Comparison of ENCODE assay signal across 15 cellular contexts in genomic region chr10:3136763-3137611, GRCh38. TPM values are rescaled to one million over a fixed set of nuclear protein-coding genes. Genes with fewer than 3 reads are reported as not detected.
A peak's percentile ranks its signal among the peaks of the same experiment; 100 is the strongest.
DNase-seq lines count a peak whose midpoint lies in the region; ATAC-seq and TF ChIP-seq lines count a peak whose summit lies in the region.
"Had no signal": no experiment of that assay in that cellular context is flagged by ENCODE, and none has a peak within 500 bp of the region (broad histone marks: within the 10 kb centered on the region; RNA-seq: fewer than 3 reads in every experiment).

No MANE protein-coding gene starts in this region.

- H3K4me3 ChIP-seq in vagina, result no peak overlapping the region
- H3K4me3 ChIP-seq: hepatocyte, thyroid gland had no signal

- H3K27ac Mint-ChIP-seq in natural killer cell treated with Interleukin-12 subunit alpha and Interleukin-12 subunit beta and Interleukin-15 and Interleukin-18, amount 100 ng/mL, for 72 hours, result no peak overlapping the region
- H3K27ac Mint-ChIP-seq: T-helper 2 cell treated with Interferon-gamma antibody and Interleukin-4, amounts not matched to agents 5 μg/mL and 100 μg/mL, for 36 hours had no signal

- H3K27ac ChIP-seq in vagina, result peak overlapping the region; percentile 59
- H3K27ac ChIP-seq: hepatocyte, thyroid gland had no signal

- H3K27me3 Mint-ChIP-seq in natural killer cell treated with Interleukin-12 subunit alpha and Interleukin-12 subunit beta and Interleukin-15 and Interleukin-18, amount 100 ng/mL, for 72 hours, result no peaks in the 10 kb centered on the region

- no peaks in the 10 kb centered on the region for H3K9me3 ChIP-seq in vagina
- H3K9me3 ChIP-seq: thyroid gland had no signal

- H3K27me3 ChIP-seq in vagina, result no peaks in the 10 kb centered on the region
- H3K27me3 ChIP-seq: hepatocyte, thyroid gland had no signal

- H3K36me3 ChIP-seq in vagina, result peaks cover 0 to 94% of the 10 kb centered on the region in 2 donors

- peaks cover 21% of the 10 kb centered on the region for H3K36me3 Mint-ChIP-seq in natural killer cell treated with Interleukin-12 subunit alpha and Interleukin-12 subunit beta and Interleukin-15 and Interleukin-18, amount 100 ng/mL, for 72 hours

- no peaks in the 10 kb centered on the region for H3K4me1 Mint-ChIP-seq in natural killer cell treated with Interleukin-12 subunit alpha and Interleukin-12 subunit beta and Interleukin-15 and Interleukin-18, amount 100 ng/mL, for 72 hours (ENCODE audit: low read depth in 2 of 2)

- TF ChIP-seq CTCF in omental fat pad (IDR thresholded peaks at IDR 0.05) (no peak), vagina (IDR thresholded peaks at IDR 0.05) (no peak)

- peak; percentile 42 for ATAC-seq in omental fat pad (ENCODE audit: low FRiP score)
- no peak for ATAC-seq in natural killer cell treated with Interleukin-12 subunit alpha and Interleukin-12 subunit beta and Interleukin-15 and Interleukin-18, amount 100 ng/mL, for 72 hours
- no peak for ATAC-seq in GM18861 (IDR thresholded peaks at IDR 0.05; ENCODE audit: unreplicated experiment)

- H3K4me3 Mint-ChIP-seq in natural killer cell treated with Interleukin-12 subunit alpha and Interleukin-12 subunit beta and Interleukin-15 and Interleukin-18, amount 100 ng/mL, for 72 hours, result no peak overlapping the region
- H3K4me3 Mint-ChIP-seq: nephron; T-helper 2 cell treated with Interferon-gamma antibody and Interleukin-4, amounts not matched to agents 5 μg/mL and 100 μg/mL, for 36 hours had no signal

- TF ChIP-seq POLR2A in vagina (IDR thresholded peaks at IDR 0.05), result no peak

- peak; percentile 60 for DNase-seq in activated effector memory CD4-positive, alpha-beta T cell treated with anti-CD3 and anti-CD28 coated beads, Interleukin-2, amount 50 U/mL, for 16 hours
- no peak for DNase-seq in activated effector memory CD4-positive, alpha-beta T cell treated with Interleukin-2 at 50 U/mL for 16 hours
- DNase-seq in globus pallidus (ENCODE audit: low spot score), result peak; percentile 48
- no peak for DNase-seq in omental fat pad (ENCODE audit: low spot score)
- DNase-seq in vagina (ENCODE audit: extremely low spot score in 2 of 2), result peak in 1 of 2 donors; percentile 96
- DNase-seq in natural killer cell treated with Interleukin-12 subunit alpha and Interleukin-12 subunit beta and Interleukin-15 and Interleukin-18, amount 100 ng/mL, for 72 hours (ENCODE audit: low spot score), result no peak
- DNase-seq in GOT3 (lab: John Stamatoyannopoulos, UW), result no peak
- DNase-seq: cerebellar nuclear complex; NCI-H2081; stimulated activated CD4-positive, alpha-beta T cell treated with anti-CD3 and anti-CD28 coated beads, Interleukin-4, amount 100 ng/mL, for 24 hours; thyroid gland had no signal

- intact Hi-C loops in vagina (cut with DNase I), result no loop called here

- no peaks in the 10 kb centered on the region for H3K9me3 Mint-ChIP-seq in natural killer cell treated with Interleukin-12 subunit alpha and Interleukin-12 subunit beta and Interleukin-15 and Interleukin-18, amount 100 ng/mL, for 72 hours
- H3K9me3 Mint-ChIP-seq: nephron; T-helper 2 cell treated with Interferon-gamma antibody and Interleukin-4, amounts not matched to agents 5 μg/mL and 100 μg/mL, for 36 hours had no signal

- no peaks in the 10 kb centered on the region for H3K4me1 ChIP-seq in vagina
- H3K4me1 ChIP-seq: thyroid gland had no signal

RNA-seq across cellular contexts. Expression of gene PITRM1, which starts 35.6 kb away (rescaled TPM):
- total RNA-seq in omental fat pad (100 to 1,000 TPM in 1 of 4 donors, 10 to 100 TPM in 3; 67.6 to 107 (median 74.0) TPM), vagina (58.9 TPM)
- 10 to 100 TPM; 70.4 to 99.9 TPM for total RNA-seq in natural killer cell treated with Interleukin-12 subunit alpha and Interleukin-12 subunit beta and Interleukin-15 and Interleukin-18, amount 100 ng/mL, for 72 hours

Comparison
In these comparisons a context has a peak if more than half of its experiments do, and no peak if none do; other contexts are left out.
1. DNase-seq: peak in activated effector memory CD4-positive, alpha-beta T cell treated with anti-CD3 and anti-CD28 coated beads, Interleukin-2, amount 50 U/mL, for 16 hours (single experiment) and globus pallidus (single experiment); none in activated effector memory CD4-positive, alpha-beta T cell treated with Interleukin-2 at 50 U/mL for 16 hours (single experiment), omental fat pad (single experiment), natural killer cell treated with Interleukin-12 subunit alpha and Interleukin-12 subunit beta and Interleukin-15 and Interleukin-18, amount 100 ng/mL, for 72 hours (single experiment) and GOT3 (single experiment).